In the genomic region with DNA sequence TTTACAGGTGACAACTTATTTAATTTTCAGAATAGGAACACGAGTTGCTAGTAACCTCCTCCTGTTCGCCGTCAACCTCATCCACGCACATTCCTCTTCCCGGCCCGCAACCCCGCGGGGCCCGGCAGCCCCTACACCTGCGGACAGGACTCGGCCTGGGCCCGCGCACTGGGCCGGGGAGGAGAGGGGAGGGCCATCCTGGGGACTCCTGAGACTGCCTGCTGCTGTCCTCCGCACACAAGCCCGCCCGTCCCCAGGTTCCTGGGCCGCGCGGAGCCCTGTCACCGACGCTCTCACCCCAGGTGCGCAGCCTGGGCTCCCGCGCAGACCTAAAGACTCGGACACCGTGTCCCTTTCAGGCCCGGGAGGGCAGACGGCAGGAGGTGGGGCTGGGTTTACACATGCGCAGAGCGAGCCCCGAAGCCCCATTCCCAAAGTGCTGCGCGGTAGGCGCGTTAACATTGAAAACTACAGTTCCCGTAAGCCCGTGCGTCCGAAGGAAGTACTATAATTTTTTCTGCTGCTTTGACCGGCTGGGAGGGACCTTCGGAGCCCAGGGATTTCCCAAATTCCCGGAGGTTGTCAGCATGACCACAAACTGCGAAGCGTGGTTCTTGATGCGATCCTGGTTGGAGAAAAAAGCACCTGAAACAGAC, we compare ENCODE assay signal across 8 cellular contexts.
DNase-seq lines count a peak whose midpoint lies in the region; ATAC-seq, FAIRE-seq and TF ChIP-seq lines count a peak whose summit lies in the region.
"Not testable (repeated sequence)": the region's sequence is repeated elsewhere in the genome, so short reads cannot be mapped to it uniquely, and the experiment has no call there.

No MANE protein-coding gene starts in this region.

- H3K27me3 ChIP-seq in BE2C; HepG2 (ENCODE audit: control insufficient read depth in 1 of 2, insufficient read depth in 2 of 2, low read length in 2 of 2): not testable (repeated sequence)

- H3K36me3 ChIP-seq in BE2C; HepG2 (replicated peaks in 1 of 2; ENCODE audit: control insufficient read depth in 1 of 2, insufficient read depth in 2 of 2, low read length in 2 of 2): not testable (repeated sequence)

- TF ChIP-seq POLR2A in HepG2 (IDR thresholded peaks at IDR 0.05; ENCODE audit: insufficient read depth in 1 of 2, low read depth in 2 of 2, low read length in 2 of 2) = not testable (repeated sequence)

- H3K79me2 ChIP-seq in HepG2 (ENCODE audit: insufficient read depth, low read length) = not testable (repeated sequence)

- DNase-seq in BE2C = peak; percentile 82
- DNase-seq in NCI-H748 treated with DMSO at 0.1 percent for 48 hours (lab: John Stamatoyannopoulos, UW) = peak; percentile 79
- DNase-seq in activated CD4-positive, alpha-beta T cell treated with anti-CD3 and anti-CD28 coated beads, Interleukin-2, amount 50 U/mL, for 4 hours = peak; percentile 57 to 59
- peak; percentile 88 for DNase-seq in dermis blood vessel endothelial cell
- DNase-seq in HepG2 (ENCODE audit: low spot score) = peak; percentile 3
- DNase-seq in stimulated activated CD4-positive, alpha-beta T cell treated with anti-CD3 and anti-CD28 coated beads, Interleukin-1b, Interleukin-23, amount 100 ng/mL, for 24 hours (ENCODE audit: low read depth in 4 of 4, low spot score in 1 of 4) = peak; percentile 28 to 62 (median 51)

- BruUV-seq in HepG2 (replicated peaks; lab: Mats Ljungman, UMichigan) = not testable (repeated sequence)

- H3K9me3 ChIP-seq in BE2C; HepG2 (ENCODE audit: low read length): not testable (repeated sequence)

- WGBS in HepG2 (ENCODE audit: low lambda C conversion rate) = 36% methylated on average over 43 of the region's 46 CpGs

- TF ChIP-seq RAD21 in HepG2 (CRISPR knock-in tag; IDR thresholded peaks at IDR 0.05) = not testable (repeated sequence)

- H3K4me2 ChIP-seq in HepG2 (ENCODE audit: low read depth, low read length) = peak overlapping the region; percentile 29; the same call in 1 of the 2 replicates

- ATAC-seq in GM19468 (IDR thresholded peaks at IDR 0.05; ENCODE audit: extremely low read depth, unreplicated experiment) (peak; percentile 96), HG03575 (IDR thresholded peaks at IDR 0.05; ENCODE audit: extremely low read depth, insufficient number of reproducible peaks, low FRiP score, unreplicated experiment) (peak; percentile 85), HepG2 (peak; percentile 97)

- intact Hi-C loops in HepG2 (cut with micrococcal nuclease; ENCODE audit: unreplicated experiment) = not testable (repeated sequence)

- peak overlapping the region; percentile 48 for H3K4me3 ChIP-seq in BE2C (ENCODE audit: low read depth, low read length)
- H3K4me3 ChIP-seq in HepG2 (replicated peaks in 1 of 3; ENCODE audit: insufficient read depth in 1 of 3, low read depth in 2 of 3, low read length in 3 of 3) = peak overlapping the region in 1 of 3 experiments; percentile 43; a peak in 2 of 6 replicates

- H3K4me1 ChIP-seq in BE2C; HepG2 (ENCODE audit: insufficient read depth, low read length): not testable (repeated sequence)

- POLR2A ChIA-PET in HepG2 (lab: Yijun Ruan, JAX) = not testable (repeated sequence)

- CTCF ChIA-PET in HepG2 (lab: Yijun Ruan, JAX; ENCODE audit: low intra/inter-chr PET ratio, low total read pairs) = not testable (repeated sequence)

- TF ChIP-seq CTCF in BE2C (IDR thresholded peaks at IDR 0.05; ENCODE audit: low read depth, low read length); HepG2 (CRISPR knock-in tag; IDR thresholded peaks at IDR 0.05): not testable (repeated sequence)

- in situ Hi-C loops in HepG2 (cut with HindIII; ENCODE audit: extremely low pct_ligation_motif_present, low pct_unique_long_range_greater_than_20kb) = not testable (repeated sequence)

- FAIRE-seq in HepG2 (lab: Jason Lieb, UNC) = not testable (repeated sequence)

- H4K20me1 ChIP-seq in HepG2 (ENCODE audit: insufficient read depth, low read length) = not testable (repeated sequence)

- not testable (repeated sequence) for H3K9ac ChIP-seq in HepG2 (ENCODE audit: insufficient read depth, low read depth, low read length)

- not testable (repeated sequence) for H2AFZ ChIP-seq in HepG2 (ENCODE audit: low read length)

- not testable (repeated sequence) for TF ChIP-seq EP300 in HepG2 (IDR thresholded peaks at IDR 0.05; ENCODE audit: low read depth in 2 of 2, low read length in 2 of 2); HepG2 (CRISPR knock-in tag; IDR thresholded peaks at IDR 0.05; ENCODE audit: borderline replicate concordance)

- not testable (repeated sequence) for H3K27ac ChIP-seq in HepG2 (ENCODE audit: extremely low read length, insufficient read depth, low read length)

TF ChIP-seq in HepG2, 621 proteins besides CTCF, POLR2A, EP300 and RAD21:
- not testable (repeated sequence) for TF ChIP-seq GABPA (IDR thresholded peaks at IDR 0.05; ENCODE audit: low read depth, low read length)
- TF ChIP-seq GABPA (CRISPR knock-in tag; IDR thresholded peaks at IDR 0.05; ENCODE audit: low read depth) (peak; percentile 65), ZFY (CRISPR knock-in tag; IDR thresholded peaks at IDR 0.05) (peak; percentile 53), THAP11 (CRISPR knock-in tag; IDR thresholded peaks at IDR 0.05) (peak; percentile 96), ZNF143 (CRISPR knock-in tag; IDR thresholded peaks at IDR 0.05) (peak; percentile 87), GABPB1 (CRISPR knock-in tag; IDR thresholded peaks at IDR 0.05) (peak; percentile 71; the same call in 1 of the 2 replicates), RBFOX2 (IDR thresholded peaks at IDR 0.05; ENCODE audit: low read depth, low read length) (peak; percentile 42; the same call in 1 of the 2 replicates), HCFC1 (IDR thresholded peaks at IDR 0.05; ENCODE audit: low read depth, low read length) (peak; percentile 47; the same call in 1 of the 2 replicates), HNRNPLL (IDR thresholded peaks at IDR 0.05; ENCODE audit: low read depth, low read length, poor library complexity, severe bottlenecking) (peak; percentile 40)
- TF ChIP-seq, protein P1, sequence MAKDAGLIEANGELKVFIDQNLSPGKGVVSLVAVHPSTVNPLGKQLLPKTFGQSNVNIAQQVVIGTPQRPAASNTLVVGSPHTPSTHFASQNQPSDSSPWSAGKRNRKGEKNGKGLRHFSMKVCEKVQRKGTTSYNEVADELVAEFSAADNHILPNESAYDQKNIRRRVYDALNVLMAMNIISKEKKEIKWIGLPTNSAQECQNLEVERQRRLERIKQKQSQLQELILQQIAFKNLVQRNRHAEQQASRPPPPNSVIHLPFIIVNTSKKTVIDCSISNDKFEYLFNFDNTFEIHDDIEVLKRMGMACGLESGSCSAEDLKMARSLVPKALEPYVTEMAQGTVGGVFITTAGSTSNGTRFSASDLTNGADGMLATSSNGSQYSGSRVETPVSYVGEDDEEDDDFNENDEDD (CRISPR knock-in tag; IDR thresholded peaks at IDR 0.05; ENCODE audit: borderline replicate concordance) = 0 out of 2 replicates have a peak, but pooled peaks have one; percentile 13

Comparison
In these comparisons a context has a peak if more than half of its experiments do, and no peak if none do; other contexts are left out.
1. DNase-seq: peak in every context shown above with its lines; median percentile 88 in dermis blood vessel endothelial cell; 82 in BE2C; 79 in NCI-H748 treated with DMSO at 0.1 percent for 48 hours; 58 in activated CD4-positive, alpha-beta T cell treated with anti-CD3 and anti-CD28 coated beads, Interleukin-2, amount 50 U/mL, for 4 hours; 51 in stimulated activated CD4-positive, alpha-beta T cell treated with anti-CD3 and anti-CD28 coated beads, Interleukin-1b, Interleukin-23, amount 100 ng/mL, for 24 hours; 3 in HepG2.